23 cellular contexts compared by ENCODE assay signal in genomic region chr10:89695307-89695706, GRCh38.
"Had no signal": no experiment of that assay in that cellular context is flagged by ENCODE, and none has a peak within 500 bp of the region (broad histone marks: within the 10 kb centered on the region; RNA-seq: fewer than 3 reads in every experiment).

No MANE protein-coding gene starts in this region.

- H3K27me3 ChIP-seq: dorsolateral prefrontal cortex, gastrocnemius medialis, left lung, neural progenitor cell, right atrium auricular region, tibial nerve, vagina had no signal

- DNase-seq: activated CD4-positive, alpha-beta T cell treated with anti-CD3 and anti-CD28 coated beads, Interleukin-2, amount 10 ng/mL, durations not matched to agents 7 days and 5 days; activated CD8-positive, alpha-beta T cell treated with anti-CD3 and anti-CD28 coated beads, Interleukin-2, amount 10 ng/mL, durations not matched to agents 7 days and 5 days; activated naive CD4-positive, alpha-beta T cell treated with anti-CD3 and anti-CD28 coated beads for 36 hours; activated T-cell treated with anti-CD3 and anti-CD28 coated beads, Interleukin-2, amount 50 U/mL, for 24 hours; central memory CD4-positive, alpha-beta T cell; dorsolateral prefrontal cortex; endodermal cell; erythroblast; gastrocnemius medialis; head of caudate nucleus; left lung; naive B cell; stimulated activated CD4-positive, alpha-beta T cell treated with anti-CD3 and anti-CD28 coated beads, Interleukin-2, amount 100 ng/mL, for 24 hours; stimulated activated naive CD4-positive, alpha-beta T cell treated with Interleukin-2 at 50 U/mL for 16 hours; substantia nigra; T1000 had no signal

- ATAC-seq: activated CD4-positive, CD25-positive, alpha-beta regulatory T cell treated with anti-CD3 and anti-CD28 coated beads, Interleukin-2, amount 50 U/mL, for 24 hours; activated CD8-positive, alpha-beta T cell treated with anti-CD3 and anti-CD28 coated beads, Interleukin-2, amount 10 ng/mL, durations not matched to agents 7 days and 5 days; gastrocnemius medialis; left lung had no signal

- H3K4me3 ChIP-seq: dorsolateral prefrontal cortex, gastrocnemius medialis, left lung, neural progenitor cell, right atrium auricular region, tibial nerve, vagina had no signal

- H3K9me3 ChIP-seq: gastrocnemius medialis, left lung, right atrium auricular region, tibial nerve, vagina had no signal

- H3K4me3 Mint-ChIP-seq: activated CD4-positive, alpha-beta T cell treated with anti-CD3 and anti-CD28 coated beads, Interleukin-2, amount 10 ng/mL, durations not matched to agents 7 days and 5 days; activated CD8-positive, alpha-beta T cell treated with anti-CD3 and anti-CD28 coated beads, Interleukin-2, amount 10 ng/mL, durations not matched to agents 7 days and 5 days; activated naive CD4-positive, alpha-beta T cell treated with anti-CD3 and anti-CD28 coated beads for 36 hours; activated T-cell treated with anti-CD3 and anti-CD28 coated beads, Interleukin-2, amount 50 U/mL, for 24 hours; brain; endodermal cell; neural progenitor cell had no signal

- H3K27ac Mint-ChIP-seq: activated CD4-positive, alpha-beta T cell treated with anti-CD3 and anti-CD28 coated beads, Interleukin-2, amount 10 ng/mL, durations not matched to agents 7 days and 5 days; activated CD8-positive, alpha-beta T cell treated with anti-CD3 and anti-CD28 coated beads, Interleukin-2, amount 10 ng/mL, durations not matched to agents 7 days and 5 days; activated naive CD4-positive, alpha-beta T cell treated with anti-CD3 and anti-CD28 coated beads for 36 hours; activated T-cell treated with anti-CD3 and anti-CD28 coated beads, Interleukin-2, amount 50 U/mL, for 24 hours; brain; endodermal cell; neural progenitor cell had no signal

- H3K36me3 Mint-ChIP-seq: brain had no signal

- H3K9ac ChIP-seq: neural progenitor cell had no signal

- H3K27ac ChIP-seq: dorsolateral prefrontal cortex, gastrocnemius medialis, left lung, neural progenitor cell, right atrium auricular region, tibial nerve, vagina had no signal

- H3K27me3 Mint-ChIP-seq: activated CD4-positive, alpha-beta T cell treated with anti-CD3 and anti-CD28 coated beads, Interleukin-2, amount 10 ng/mL, durations not matched to agents 7 days and 5 days; activated T-cell treated with anti-CD3 and anti-CD28 coated beads, Interleukin-2, amount 50 U/mL, for 24 hours; brain; naive B cell; progenitor cell of endocrine pancreas had no signal

- H3K36me3 ChIP-seq: gastrocnemius medialis, left lung, neural progenitor cell, right atrium auricular region, tibial nerve, vagina had no signal

- H3K4me1 Mint-ChIP-seq: naive B cell had no signal

- H3K9me3 Mint-ChIP-seq: activated CD4-positive, alpha-beta T cell treated with anti-CD3 and anti-CD28 coated beads, Interleukin-2, amount 10 ng/mL, durations not matched to agents 7 days and 5 days; activated naive CD4-positive, alpha-beta T cell treated with anti-CD3 and anti-CD28 coated beads for 36 hours; activated T-cell treated with anti-CD3 and anti-CD28 coated beads, Interleukin-2, amount 50 U/mL, for 24 hours; brain; naive B cell; neural progenitor cell had no signal

- H3K4me1 ChIP-seq: left lung had no signal
